13 cellular contexts compared by ENCODE assay signal in the genomic region with DNA sequence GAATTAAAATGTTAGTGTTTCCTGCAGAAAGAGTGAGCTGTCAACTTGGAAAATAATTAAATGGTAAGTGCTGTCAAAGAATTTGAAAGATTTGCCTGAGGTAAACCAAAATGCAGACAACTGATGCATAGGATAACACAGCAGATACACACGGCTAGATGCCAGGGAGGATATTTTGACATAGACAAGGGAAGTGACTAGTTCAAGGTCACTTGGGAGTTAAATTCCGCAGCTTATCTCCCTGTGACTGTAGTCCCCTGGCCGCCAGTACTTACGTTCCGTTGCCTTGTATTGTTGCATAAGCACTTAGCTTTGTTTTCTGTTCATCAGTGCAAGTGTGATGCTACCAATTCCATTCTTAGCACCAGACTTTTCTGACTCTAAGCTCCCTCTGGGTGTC.
DNase-seq lines count a peak whose midpoint lies in the region; TF ChIP-seq lines count a peak whose summit lies in the region.
"Had no signal": no experiment of that assay in that cellular context is flagged by ENCODE, and none has a peak within 500 bp of the region (broad histone marks: within the 10 kb centered on the region; RNA-seq: fewer than 3 reads in every experiment).

No MANE protein-coding gene starts in this region.

- peaks cover 38% of the 10 kb centered on the region for H3K4me1 Mint-ChIP-seq in nephron
- H3K4me1 Mint-ChIP-seq in progenitor cell of endocrine pancreas (ENCODE audit: low read depth): peaks cover 2% of the 10 kb centered on the region

- H3K36me3 Mint-ChIP-seq in nephron (ENCODE audit: low read depth): no peaks in the 10 kb centered on the region
- H3K36me3 Mint-ChIP-seq in progenitor cell of endocrine pancreas (ENCODE audit: insufficient read depth): no peaks in the 10 kb centered on the region
- H3K36me3 Mint-ChIP-seq: activated naive CD8-positive, alpha-beta T cell had no signal

- H3K27me3 Mint-ChIP-seq in nephron (ENCODE audit: low read depth) (peaks cover 20% of the 10 kb centered on the region), progenitor cell of endocrine pancreas (peaks cover 30% of the 10 kb centered on the region)

- H3K4me3 ChIP-seq in AG10803 (ENCODE audit: low read length) (0 out of 2 replicates have a peak overlapping the region, but pooled peaks have one; percentile 3), Peyer's patch (no peak overlapping the region), SJCRH30 (no peak overlapping the region), mammary epithelial cell (replicated peaks in 1 of 3; ENCODE audit: insufficient read depth in 1 of 3, low read depth in 2 of 3, low read length in 3 of 3) (no peak overlapping the region)

- WGBS in mammary epithelial cell (ENCODE audit: low coverage, missing lambda C conversion rate): 79% methylated on average over 5 of the region's 5 CpGs

- H3K9me3 Mint-ChIP-seq in nephron (no peaks in the 10 kb centered on the region), progenitor cell of endocrine pancreas (ENCODE audit: low read depth) (no peaks in the 10 kb centered on the region)
- H3K9me3 Mint-ChIP-seq: dendritic cell treated with granulocyte-macrophage colony-stimulating factor and Interleukin-4, amounts not matched to agents 40 ng/mL and 50 ng/mL, for 4 days; neural crest cell had no signal

- in situ Hi-C loops in mammary epithelial cell (cut with MboI; ENCODE audit: low sequenced_read_pairs in 2 of 2): loop anchor here in 1 of 2 donors (5.0 to 10.0 kb wide), 2 partner anchors 97 to 509 kb away; no protein-coding TSS in a partner anchor

- H3K27ac ChIP-seq in Peyer's patch (peak overlapping the region in 3 of 4 donors; percentile 10 to 50 (median 35)), SJCRH30 (no peak overlapping the region), mammary epithelial cell (ENCODE audit: insufficient read depth, low read depth, low read length) (no peak overlapping the region)

- DNase-seq in AG10803 (ENCODE audit: low read depth) (peak; percentile 92), Peyer's patch (no peak), fibroblast of gingiva (ENCODE audit: low read depth) (peak; percentile 52), progenitor cell of endocrine pancreas (ENCODE audit: low spot score, unreplicated experiment) (no peak), SJCRH30 (no peak), mammary epithelial cell (no peak), middle frontal gyrus (ENCODE audit: extremely low spot score, low spot score) (no peak)
- DNase-seq: kidney glomerular epithelial cell, NCI-H2171 had no signal

- TF ChIP-seq CTCF in AG10803 (conservative IDR thresholded peaks at IDR 0.05; ENCODE audit: low read length) (0 out of 2 replicates have a peak, but pooled peaks have one; percentile 7), Peyer's patch (IDR thresholded peaks at IDR 0.05) (no peak), nephron (IDR thresholded peaks at IDR 0.05; ENCODE audit: unreplicated experiment in 3 of 3) (no peak), progenitor cell of endocrine pancreas (IDR thresholded peaks at IDR 0.05; ENCODE audit: unreplicated experiment) (no peak), mammary epithelial cell (conservative IDR thresholded peaks at IDR 0.05 in 1 of 2, IDR thresholded peaks at IDR 0.05 in 1 of 2; ENCODE audit: extremely low read depth in 1 of 2, insufficient read depth in 1 of 2, low read depth in 1 of 2, low read length in 2 of 2) (no peak)

- no peak overlapping the region for H3K4me3 Mint-ChIP-seq in nephron
- H3K4me3 Mint-ChIP-seq in progenitor cell of endocrine pancreas (ENCODE audit: low read depth): no peak overlapping the region
- H3K4me3 Mint-ChIP-seq: activated naive CD8-positive, alpha-beta T cell; dendritic cell treated with granulocyte-macrophage colony-stimulating factor and Interleukin-4, amounts not matched to agents 40 ng/mL and 50 ng/mL, for 4 days; neural crest cell had no signal

- intact Hi-C loops in mammary epithelial cell (cut with micrococcal nuclease): loop anchor here (2.0 to 10.0 kb wide), 3 partner anchors 229 to 1792 kb away; no protein-coding TSS in a partner anchor

- no TSS peak for BruUV-seq in mammary epithelial cell (replicated peaks; lab: Mats Ljungman, UMichigan)

- H3K27me3 ChIP-seq in Peyer's patch: no peaks in the 10 kb centered on the region
- H3K27me3 ChIP-seq in SJCRH30: no peaks in the 10 kb centered on the region
- H3K27me3 ChIP-seq in mammary epithelial cell (ENCODE audit: insufficient read depth, low read length): no peaks in the 10 kb centered on the region

- CTCF ChIA-PET in mammary epithelial cell (lab: Charles Lee; ENCODE audit: low non-redundant PET): no interaction called here

- no peaks in the 10 kb centered on the region for H3K79me2 ChIP-seq in mammary epithelial cell (ENCODE audit: insufficient read depth, low read length)

- no peak overlapping the region for H2AFZ ChIP-seq in mammary epithelial cell (ENCODE audit: low read depth, low read length)

- H3K27ac Mint-ChIP-seq in nephron (peak overlapping the region; percentile 37 to 76 (median 69)), progenitor cell of endocrine pancreas (no peak overlapping the region)
- H3K27ac Mint-ChIP-seq: activated naive CD8-positive, alpha-beta T cell; dendritic cell treated with granulocyte-macrophage colony-stimulating factor and Interleukin-4, amounts not matched to agents 40 ng/mL and 50 ng/mL, for 4 days had no signal

- TF ChIP-seq POLR2A in Peyer's patch (IDR thresholded peaks at IDR 0.05): no peak

- H3K36me3 ChIP-seq in Peyer's patch (no peaks in the 10 kb centered on the region), SJCRH30 (no peaks in the 10 kb centered on the region), mammary epithelial cell (ENCODE audit: insufficient read depth, low read length) (no peaks in the 10 kb centered on the region)

- H3K9ac ChIP-seq in mammary epithelial cell (ENCODE audit: insufficient read depth, low read length): no peak overlapping the region

- dilution Hi-C loops in mammary epithelial cell (cut with HindIII; ENCODE audit: low sequenced_read_pairs): no loop called here

- H3K9me3 ChIP-seq in Peyer's patch: no peaks in the 10 kb centered on the region
- H3K9me3 ChIP-seq in SJCRH30 (replicated peaks): no peaks in the 10 kb centered on the region
- H3K9me3 ChIP-seq in mammary epithelial cell (replicated peaks; ENCODE audit: insufficient read depth, low read length): no peaks in the 10 kb centered on the region

- H3K4me1 ChIP-seq in Peyer's patch: peaks cover 0 to 4% (median 0%) of the 10 kb centered on the region in 4 donors
- no peaks in the 10 kb centered on the region for H3K4me1 ChIP-seq in SJCRH30
- no peaks in the 10 kb centered on the region for H3K4me1 ChIP-seq in mammary epithelial cell (ENCODE audit: insufficient read depth, low read length)

- H4K20me1 ChIP-seq in mammary epithelial cell (ENCODE audit: insufficient read depth, low read length): no peaks in the 10 kb centered on the region

- no peak overlapping the region for H3K4me2 ChIP-seq in mammary epithelial cell (ENCODE audit: insufficient read depth, low read depth, low read length)

Comparison
In these comparisons a context has a peak if more than half of its experiments do, and no peak if none do; other contexts are left out.
1. DNase-seq: peak in AG10803 (single experiment) and fibroblast of gingiva (single experiment); none in Peyer's patch (0 of 3), progenitor cell of endocrine pancreas (single experiment), SJCRH30 (0 of 2), mammary epithelial cell (single experiment) and middle frontal gyrus (single experiment).
2. H3K27ac ChIP-seq: peak in Peyer's patch (3 of 4); none in SJCRH30 (single experiment) and mammary epithelial cell (single experiment).